ENCODE assay signal across 8 cellular contexts in genomic region chr15:77650285-77650684, GRCh38. TPM values are rescaled to one million over a fixed set of nuclear protein-coding genes. Genes with fewer than 3 reads are reported as not detected.
DNase-seq lines count a peak whose midpoint lies in the region; ATAC-seq and TF ChIP-seq lines count a peak whose summit lies in the region.

No MANE protein-coding gene starts in this region.

- ATAC-seq in GM18505 (IDR thresholded peaks at IDR 0.05; ENCODE audit: unreplicated experiment) = no peak

- no peaks in the 10 kb centered on the region for H3K9me2 ChIP-seq in PC-9 (ENCODE audit: insufficient read depth)

- H3K9me3 ChIP-seq in AG04450 (ENCODE audit: control insufficient read depth, insufficient read depth, low read length) (no peaks in the 10 kb centered on the region), PC-9 (ENCODE audit: insufficient read depth, low read depth) (no peaks in the 10 kb centered on the region)

- no TSS peak for BruUV-seq in PC-9 (replicated peaks; lab: Mats Ljungman, UMichigan)

- no peak overlapping the region for H3K4me3 ChIP-seq in AG04450 (ENCODE audit: low read depth, low read length)
- no peak overlapping the region for H3K4me3 ChIP-seq in PC-9
- H3K4me3 ChIP-seq in fibroblast of the aortic adventitia (ENCODE audit: low read depth, low read length) = no peak overlapping the region

- intact Hi-C loops in PC-9 (cut with micrococcal nuclease; ENCODE audit: unreplicated experiment) = no loop called here

- no peaks in the 10 kb centered on the region for H4K20me1 ChIP-seq in PC-9 (ENCODE audit: insufficient read depth)

- POLR2A ChIA-PET in AG04450 (lab: Yijun Ruan, JAX) (no interaction called here), PC-9 (lab: Charles Lee; ENCODE audit: unreplicated experiment) (no interaction called here)

- H3K79me2 ChIP-seq in PC-9 (ENCODE audit: low read depth) = no peaks in the 10 kb centered on the region

- H3K27ac ChIP-seq in AG04450 (ENCODE audit: low read depth, low read length) (no peak overlapping the region), PC-9 (no peak overlapping the region)

- H3K36me3 ChIP-seq in PC-9 (ENCODE audit: low read depth) = no peaks in the 10 kb centered on the region

- no peak for TF ChIP-seq POLR2A in GM18505 (IDR thresholded peaks at IDR 0.05; ENCODE audit: borderline replicate concordance, extremely low read depth, insufficient read depth, insufficient read length)

- CTCF ChIA-PET in AG04450 (lab: Charles Lee) = no interaction called here
- CTCF ChIA-PET in PC-9 (lab: Charles Lee) = no interaction called here

- no peaks in the 10 kb centered on the region for H3F3A ChIP-seq in PC-9 (ENCODE audit: insufficient read depth, low read depth)

- TF ChIP-seq CTCF in AG04450 (IDR thresholded peaks at IDR 0.05; ENCODE audit: low read depth, low read length) = peak; percentile 24; the same call in 1 of the 2 replicates
- TF ChIP-seq CTCF in PC-9 (conservative IDR thresholded peaks at IDR 0.05) = peak; percentile 34; the same call in 1 of the 2 replicates
- peak; percentile 3 for TF ChIP-seq CTCF in fibroblast of the aortic adventitia (IDR thresholded peaks at IDR 0.05; ENCODE audit: insufficient read depth, low read length)

- no peak overlapping the region for H3K4me2 ChIP-seq in PC-9

- no peak for DNase-seq in AG04450 (ENCODE audit: low read depth, low spot score)
- DNase-seq in ELR (ENCODE audit: low read depth) = peak; percentile 34
- DNase-seq in PC-9 = no peak
- DNase-seq in fibroblast of the aortic adventitia (ENCODE audit: low read depth) = no peak
- no peak for DNase-seq in AG08396 (ENCODE audit: low spot score)
- DNase-seq in NCI-H2081 treated with DMSO at 0.1 percent for 48 hours (lab: John Stamatoyannopoulos, UW) = no peak
- no peak for DNase-seq in NOMO-1 treated with dmso at 0.1 percent for 144 hours (lab: John Stamatoyannopoulos, UW; ENCODE audit: unreplicated experiment)

- H3K27me3 ChIP-seq in AG04450 (ENCODE audit: control insufficient read depth, insufficient read depth, low read length) = peaks cover 29% of the 10 kb centered on the region
- peaks cover 62% of the 10 kb centered on the region for H3K27me3 ChIP-seq in PC-9 (ENCODE audit: insufficient read depth, low read depth)

- no peak overlapping the region for H2AFZ ChIP-seq in PC-9

- H3K4me1 ChIP-seq in PC-9 (replicated peaks; ENCODE audit: insufficient read depth) = no peaks in the 10 kb centered on the region

RNA-seq across cellular contexts. Expression of gene LINGO1, which starts 17.6 kb away (rescaled TPM):
- not detected in 2 replicates for polyA plus RNA-seq in AG04450 (2011; rRNA removed)
- not detected in 2 replicates for polyA minus RNA-seq in AG04450 (2011; rRNA and poly(A)+ RNA removed)
- not detected in 2 replicates for total RNA-seq in PC-9 (2021)
- not detected in 2 replicates for total RNA-seq in fibroblast of the aortic adventitia (ENCODE audit: low replicate concordance)
